ENCODE assay signal across 8 cellular contexts in genomic region chr1:160046494-160047115, GRCh38. TPM values are rescaled to one million over a fixed set of nuclear protein-coding genes. Genes with fewer than 3 reads are reported as not detected.
DNase-seq lines count a peak whose midpoint lies in the region; ATAC-seq, FAIRE-seq and TF ChIP-seq lines count a peak whose summit lies in the region.

No MANE protein-coding gene starts in this region.

- peak; percentile 88 for FAIRE-seq in GM12892 (lab: Jason Lieb, UNC)

- intact Hi-C loops in left ventricle myocardium superior (cut with micrococcal nuclease): no loop called here

- ATAC-seq in HG03439 (IDR thresholded peaks at IDR 0.05; ENCODE audit: unreplicated experiment) (peak; percentile 76), left ventricle myocardium superior (peak; percentile 88)

- no peak for DNase-seq in AG09319 (ENCODE audit: extremely low read depth, low read depth)
- DNase-seq in GM12892 (ENCODE audit: insufficient read length): peak; percentile 56
- peak; percentile 83 for DNase-seq in RPMI8226
- peak in 54 of 58 donors; percentile 39 to 96 (median 82) for DNase-seq in anterior cingulate cortex (lab: John Stamatoyannopoulos, UW)
- DNase-seq in left ventricle myocardium superior: peak; percentile 58
- peak; percentile 57 for DNase-seq in retina
- no peak for DNase-seq in NCI-H510A (lab: John Stamatoyannopoulos, UW)

- TF ChIP-seq POLR2A in GM12892 (IDR thresholded peaks at IDR 0.05; ENCODE audit: low read depth, low read length): no peak

- peak; percentile 49 for TF ChIP-seq CTCF in AG09319 (IDR thresholded peaks at IDR 0.05; ENCODE audit: low read depth, low read length)

RNA-seq across cellular contexts. Expression of gene PIGM, which starts 14.8 kb away (rescaled TPM):
- polyA plus RNA-seq in GM12892 (2012; ENCODE audit: missing spikeins): 2.4 TPM
- total RNA-seq in left ventricle myocardium superior: 2.4 TPM

RNA-seq across cellular contexts. Expression of gene KCNJ10, which starts 23.4 kb away (rescaled TPM):
- 0.15 TPM for polyA plus RNA-seq in GM12892 (2012; ENCODE audit: missing spikeins)
- not detected for total RNA-seq in left ventricle myocardium superior

RNA-seq across cellular contexts. Expression of gene KCNJ9, which starts 34.7 kb away (rescaled TPM):
- polyA plus RNA-seq in GM12892 (2012; ENCODE audit: missing spikeins): not detected
- not detected for total RNA-seq in left ventricle myocardium superior

RNA-seq across cellular contexts. Expression of gene IGSF8, which starts 51.8 kb away (rescaled TPM):
- polyA plus RNA-seq in GM12892 (2012; ENCODE audit: missing spikeins): 4.2 TPM
- 19.2 TPM for total RNA-seq in left ventricle myocardium superior

Comparison
In these comparisons a context has a peak if more than half of its experiments do, and no peak if none do; other contexts are left out.
1. DNase-seq: peak in GM12892 (single experiment), RPMI8226 (single experiment), anterior cingulate cortex (54 of 58), left ventricle myocardium superior (single experiment) and retina (single experiment); none in AG09319 (single experiment) and NCI-H510A (single experiment).